ENCODE assay signal across 8 cellular contexts in genomic region chr7:6706666-6707407, GRCh38. TPM values are rescaled to one million over a fixed set of nuclear protein-coding genes. Genes with fewer than 3 reads are reported as not detected.
DNase-seq lines count a peak whose midpoint lies in the region; ATAC-seq and TF ChIP-seq lines count a peak whose summit lies in the region.

Gene ZNF12, minus strand, starts transcription at chr7:6706947. Its CDS starts 1,774 bp downstream, at chr7:6705173.

- H3K9me3 ChIP-seq in upper lobe of left lung = peaks cover 0 to 4% (median 0%) of the 10 kb centered on the region in 4 donors

- peak in 3 of 4 donors; percentile 68 to 86 (median 72) for TF ChIP-seq POLR2A in upper lobe of left lung (IDR thresholded peaks at IDR 0.05)

- peak in 1 of 6 experiments; percentile 21 for TF ChIP-seq CTCF in upper lobe of left lung (IDR thresholded peaks at IDR 0.05)

- peak within 1 kb of the TSS; percentile 75 to 94 (median 92) for H3K27ac ChIP-seq in upper lobe of left lung

- 5 to 7% methylated on average over 10 to 29 of the region's 65 CpGs for WGBS in upper lobe of left lung, 2 donors

- intact Hi-C loops in T-helper 1 cell treated with Interleukin-12 subunit alpha and Interleukin-12 subunit beta and Interleukin-4 antibody, amounts not matched to agents 30 ng/mL and 1 ng/mL, for 36 hours (cut with micrococcal nuclease) = loop anchor here (1.0 to 10.0 kb wide), 9 partner anchors 14 to 934 kb away; partner anchors contain the start of genes CCZ1B, INTS15, ZDHHC4 and ZNF316
- intact Hi-C loops in left cardiac atrium (cut with DNase I) (no loop called here), posterior vena cava (cut with DNase I) (no loop called here)

- H3K36me3 ChIP-seq in upper lobe of left lung = peaks cover 9 to 18% (median 14%) of the 10 kb centered on the region in 4 donors

- DNase-seq in NCI-H1694 (lab: John Stamatoyannopoulos, UW) = peak; percentile 86
- peak; percentile 86 for DNase-seq in amniotic epithelial cell (ENCODE audit: low read depth)
- DNase-seq in left cardiac atrium = peak; percentile 99
- peak; percentile 99 for DNase-seq in posterior vena cava (ENCODE audit: low spot score)
- peak; percentile 96 to 100 for DNase-seq in upper lobe of left lung

- peaks cover 27 to 32% (median 30%) of the 10 kb centered on the region in 4 donors for H3K4me1 ChIP-seq in upper lobe of left lung

- no peak for TF ChIP-seq EP300 in upper lobe of left lung (IDR thresholded peaks at IDR 0.05)

- peak within 1 kb of the TSS; percentile 64 to 98 (median 87) for H3K4me3 ChIP-seq in upper lobe of left lung

- H3K27me3 ChIP-seq in upper lobe of left lung = no peaks in the 10 kb centered on the region

- ATAC-seq in GM18498 (IDR thresholded peaks at IDR 0.05; ENCODE audit: unreplicated experiment) (peak; percentile 86), HG02885 (IDR thresholded peaks at IDR 0.05; ENCODE audit: poor library complexity, unreplicated experiment) (peak; percentile 96), left cardiac atrium (peak; percentile 99), upper lobe of left lung (ENCODE audit: low FRiP score in 2 of 2) (peak; percentile 97 to 99)

RNA-seq across cellular contexts. Expression of gene ZNF12, which starts in this region (rescaled TPM):
- 21.9 and 24.3 TPM in 2 replicates for total RNA-seq in T-helper 1 cell treated with Interleukin-12 subunit alpha and Interleukin-12 subunit beta and Interleukin-4 antibody, amounts not matched to agents 30 ng/mL and 1 ng/mL, for 36 hours
- total RNA-seq in left cardiac atrium (10 to 100 TPM; 13.6 to 25.5 TPM), posterior vena cava (10 to 100 TPM; 22.6 to 25.0 TPM), upper lobe of left lung (10 to 100 TPM; 15.8 to 28.5 (median 23.9) TPM)

Comparison
In these comparisons a context has a peak if more than half of its experiments do, and no peak if none do; other contexts are left out.
1. Peak in every context shown above with its lines: DNase-seq, ATAC-seq, H3K4me3 ChIP-seq and H3K27ac ChIP-seq.